In genomic region chr10:103797857-103798256, GRCh38 we compare ENCODE assay signal across 14 cellular contexts. TPM values are rescaled to one million over a fixed set of nuclear protein-coding genes. Genes with fewer than 3 reads are reported as not detected.
DNase-seq lines count a peak whose midpoint lies in the region; ATAC-seq and TF ChIP-seq lines count a peak whose summit lies in the region.
"Had no signal": no experiment of that assay in that cellular context is flagged by ENCODE, and none has a peak within 500 bp of the region (broad histone marks: within the 10 kb centered on the region; RNA-seq: fewer than 3 reads in every experiment).

No MANE protein-coding gene starts in this region.

- no peaks in the 10 kb centered on the region for H3K36me3 Mint-ChIP-seq in T-helper 1 cell treated with Interleukin-12 subunit alpha and Interleukin-12 subunit beta and Interleukin-4 antibody, amounts not matched to agents 30 μg/mL and 1 μg/mL, for 36 hours (ENCODE audit: low read depth)
- H3K36me3 Mint-ChIP-seq in progenitor cell of endocrine pancreas (ENCODE audit: insufficient read depth): peaks cover 10% of the 10 kb centered on the region
- H3K36me3 Mint-ChIP-seq: CD14-positive monocyte; CD4-positive, alpha-beta memory T cell had no signal

- H3K4me1 Mint-ChIP-seq in T-helper 1 cell treated with Interleukin-12 subunit alpha and Interleukin-12 subunit beta and Interleukin-4 antibody, amounts not matched to agents 30 μg/mL and 1 μg/mL, for 36 hours (ENCODE audit: low read depth): peaks cover 20% of the 10 kb centered on the region
- H3K4me1 Mint-ChIP-seq in progenitor cell of endocrine pancreas (ENCODE audit: low read depth): peaks cover 44% of the 10 kb centered on the region

- no peak overlapping the region for H3K4me3 Mint-ChIP-seq in T-helper 1 cell treated with Interleukin-12 subunit alpha and Interleukin-12 subunit beta and Interleukin-4 antibody, amounts not matched to agents 30 μg/mL and 1 μg/mL, for 36 hours
- H3K4me3 Mint-ChIP-seq in progenitor cell of endocrine pancreas (ENCODE audit: low read depth): no peak overlapping the region
- H3K4me3 Mint-ChIP-seq: CD14-positive monocyte; CD4-positive, alpha-beta memory T cell; H9 had no signal

- peaks cover 4% of the 10 kb centered on the region for H3K4me1 ChIP-seq in right cardiac atrium (ENCODE audit: control insufficient read depth, insufficient read depth, low read length)

- intact Hi-C loops in left ventricle myocardium superior (cut with micrococcal nuclease): no loop called here
- intact Hi-C loops in right cardiac atrium (cut with DNase I): no loop called here

- no peaks in the 10 kb centered on the region for H3K27me3 ChIP-seq in right cardiac atrium (ENCODE audit: control insufficient read depth, insufficient read depth)
- H3K27me3 ChIP-seq: BLaER1 had no signal

- no peaks in the 10 kb centered on the region for H3K9me3 ChIP-seq in right cardiac atrium (ENCODE audit: control insufficient read depth, low read length)
- H3K9me3 ChIP-seq: A549, BLaER1 had no signal

- H3K27ac ChIP-seq in right cardiac atrium (ENCODE audit: low read length): no peak overlapping the region
- H3K27ac ChIP-seq: 22Rv1 had no signal

- H3K9me3 Mint-ChIP-seq in T-helper 1 cell treated with Interleukin-12 subunit alpha and Interleukin-12 subunit beta and Interleukin-4 antibody, amounts not matched to agents 30 μg/mL and 1 μg/mL, for 36 hours: no peaks in the 10 kb centered on the region
- H3K9me3 Mint-ChIP-seq in progenitor cell of endocrine pancreas (ENCODE audit: low read depth): no peaks in the 10 kb centered on the region
- H3K9me3 Mint-ChIP-seq: CD4-positive, alpha-beta memory T cell; H9 had no signal

- ATAC-seq in left ventricle myocardium superior: no peak
- ATAC-seq in right cardiac atrium: no peak
- ATAC-seq: A549 had no signal

- H3K27me3 Mint-ChIP-seq in T-helper 1 cell treated with Interleukin-12 subunit alpha and Interleukin-12 subunit beta and Interleukin-4 antibody, amounts not matched to agents 30 μg/mL and 1 μg/mL, for 36 hours (ENCODE audit: low read depth): peaks cover 8% of the 10 kb centered on the region
- no peaks in the 10 kb centered on the region for H3K27me3 Mint-ChIP-seq in progenitor cell of endocrine pancreas
- H3K27me3 Mint-ChIP-seq: CD4-positive, alpha-beta memory T cell had no signal

- H3K4me3 ChIP-seq in right cardiac atrium (ENCODE audit: low read length): no peak overlapping the region
- H3K4me3 ChIP-seq: A549, BLaER1 had no signal

- WGBS in right cardiac atrium: 96% methylated on average over 12 of the region's 12 CpGs

- peak overlapping the region; percentile 38 for H3K27ac Mint-ChIP-seq in T-helper 1 cell treated with Interleukin-12 subunit alpha and Interleukin-12 subunit beta and Interleukin-4 antibody, amounts not matched to agents 30 μg/mL and 1 μg/mL, for 36 hours
- peak overlapping the region; percentile 82 for H3K27ac Mint-ChIP-seq in progenitor cell of endocrine pancreas
- H3K27ac Mint-ChIP-seq: CD14-positive monocyte; CD4-positive, alpha-beta memory T cell had no signal

- TF ChIP-seq CTCF in progenitor cell of endocrine pancreas (IDR thresholded peaks at IDR 0.05; ENCODE audit: unreplicated experiment): no peak

- DNase-seq in T-helper 1 cell: no peak
- peak; percentile 25 for DNase-seq in left ventricle myocardium superior
- no peak for DNase-seq in right cardiac atrium
- DNase-seq in progenitor cell of endocrine pancreas (ENCODE audit: low spot score, unreplicated experiment): no peak
- no peak for DNase-seq in NCI-H1694 (lab: John Stamatoyannopoulos, UW)
- DNase-seq in COLO668 (lab: John Stamatoyannopoulos, UW; ENCODE audit: unreplicated experiment): no peak
- DNase-seq: CD4-positive, alpha-beta memory T cell; H9; IMR-90 had no signal

RNA-seq across cellular contexts. Expression of gene SH3PXD2A, which starts 57.5 kb away (rescaled TPM):
- total RNA-seq in left ventricle myocardium superior (28.6 TPM), right cardiac atrium (10 to 100 TPM; 30.2 to 31.7 (median 31.0) TPM), progenitor cell of endocrine pancreas (25.5 and 28.0 TPM in 2 replicates)
- 13.5 TPM for polyA plus RNA-seq in right cardiac atrium
